10 cellular contexts compared by ENCODE assay signal in genomic region chr2:152099655-152100050, GRCh38. TPM values are rescaled to one million over a fixed set of nuclear protein-coding genes. Genes with fewer than 3 reads are reported as not detected.
DNase-seq lines count a peak whose midpoint lies in the region; ATAC-seq and TF ChIP-seq lines count a peak whose summit lies in the region.
"Had no signal": no experiment of that assay in that cellular context is flagged by ENCODE, and none has a peak within 500 bp of the region (broad histone marks: within the 10 kb centered on the region; RNA-seq: fewer than 3 reads in every experiment).

No MANE protein-coding gene starts in this region.

- no peak for TF ChIP-seq CTCF in Caco-2 (IDR thresholded peaks at IDR 0.05; ENCODE audit: insufficient read depth in 1 of 2, low read depth in 1 of 2, low read length in 1 of 2, severe bottlenecking in 1 of 2, unreplicated experiment in 1 of 2)
- no peak for TF ChIP-seq CTCF in NB4 (IDR thresholded peaks at IDR 0.05; ENCODE audit: low read depth, low read length)
- no peak for TF ChIP-seq CTCF in esophagus muscularis mucosa (IDR thresholded peaks at IDR 0.05)
- no peak for TF ChIP-seq CTCF in parathyroid adenoma (IDR thresholded peaks at IDR 0.05)
- TF ChIP-seq CTCF in uterus (IDR thresholded peaks at IDR 0.05): no peak

- no peaks in the 10 kb centered on the region for H3K36me3 ChIP-seq in Caco-2 (ENCODE audit: control insufficient read depth, insufficient read depth, low read length)
- H3K36me3 ChIP-seq in esophagus muscularis mucosa: no peaks in the 10 kb centered on the region
- no peaks in the 10 kb centered on the region for H3K36me3 ChIP-seq in parathyroid adenoma (ENCODE audit: control insufficient read depth, insufficient read depth, low read length)
- no peaks in the 10 kb centered on the region for H3K36me3 ChIP-seq in uterus
- H3K36me3 ChIP-seq: MG63 had no signal

- H3K4me3 ChIP-seq in Caco-2 (ENCODE audit: low read depth, low read length): peak overlapping the region; percentile 56
- H3K4me3 ChIP-seq in NB4 (ENCODE audit: low read depth, low read length): peak overlapping the region; percentile 67
- peak overlapping the region; percentile 60 to 79 (median 68) for H3K4me3 ChIP-seq in esophagus muscularis mucosa
- H3K4me3 ChIP-seq in parathyroid adenoma (ENCODE audit: low read depth, low read length): no peak overlapping the region
- peak overlapping the region in 1 of 2 donors; percentile 50 for H3K4me3 ChIP-seq in uterus

- peaks cover 4% of the 10 kb centered on the region; the same call in 1 of the 2 replicates for H3K27me3 ChIP-seq in Caco-2 (replicated peaks; ENCODE audit: control insufficient read depth, insufficient read depth, low read length)
- H3K27me3 ChIP-seq in esophagus muscularis mucosa: peaks cover 0 to 39% (median 8%) of the 10 kb centered on the region in 4 donors
- H3K27me3 ChIP-seq in parathyroid adenoma (ENCODE audit: control insufficient read depth, insufficient read depth, low read length): no peaks in the 10 kb centered on the region
- H3K27me3 ChIP-seq in uterus: peaks cover 0 to 3% of the 10 kb centered on the region in 2 donors

- peaks cover 14% of the 10 kb centered on the region for H3K4me1 Mint-ChIP-seq in Caco-2 (ENCODE audit: low read depth, unreplicated experiment)

- H3K9me3 ChIP-seq in Caco-2: no peaks in the 10 kb centered on the region
- no peaks in the 10 kb centered on the region for H3K9me3 ChIP-seq in esophagus muscularis mucosa
- no peaks in the 10 kb centered on the region for H3K9me3 ChIP-seq in parathyroid adenoma (ENCODE audit: control insufficient read depth, low read length)
- H3K9me3 ChIP-seq in uterus: no peaks in the 10 kb centered on the region
- H3K9me3 ChIP-seq: MG63 had no signal

- 43% methylated on average over 9 of the region's 9 CpGs for WGBS in esophagus muscularis mucosa

- intact Hi-C loops in Caco-2 (cut with micrococcal nuclease; ENCODE audit: unreplicated experiment): loop anchor here (5.0 kb wide), 2 partner anchors 62 to 73 kb away; no protein-coding TSS in a partner anchor
- intact Hi-C loops in esophagus muscularis mucosa (cut with DNase I): loop anchor here (5.0 kb wide), 1 partner anchor 62 kb away; no protein-coding TSS in a partner anchor
- intact Hi-C loops in uterus (cut with DNase I; ENCODE audit: low total_unique reads): no loop called here

- DNase-seq in Caco-2 (no peak), NB4 (ENCODE audit: low read depth) (no peak), esophagus muscularis mucosa (ENCODE audit: extremely low spot score) (no peak), uterus (no peak), putamen (ENCODE audit: low spot score) (no peak), iPS-NIHi7 (ENCODE audit: extremely low spot score) (no peak)
- DNase-seq: central memory CD4-positive, alpha-beta T cell; MG63 had no signal

- peak overlapping the region; percentile 80 for H2AFZ ChIP-seq in parathyroid adenoma

- H3K27me3 Mint-ChIP-seq in Caco-2 (ENCODE audit: insufficient read depth, unreplicated experiment): peaks cover 16% of the 10 kb centered on the region

- no peaks in the 10 kb centered on the region for H3K4me1 ChIP-seq in Caco-2
- H3K4me1 ChIP-seq in esophagus muscularis mucosa: peaks cover 17 to 34% (median 28%) of the 10 kb centered on the region in 4 donors
- H3K4me1 ChIP-seq in parathyroid adenoma: peaks cover 3% of the 10 kb centered on the region
- H3K4me1 ChIP-seq in uterus: no peaks in the 10 kb centered on the region

- no peaks in the 10 kb centered on the region for H3K36me3 Mint-ChIP-seq in Caco-2 (ENCODE audit: insufficient read depth, unreplicated experiment)

- H3K9ac ChIP-seq in parathyroid adenoma: no peak overlapping the region

- H3K27ac ChIP-seq in esophagus muscularis mucosa (replicated peaks in 1 of 4): no peak overlapping the region
- H3K27ac ChIP-seq in parathyroid adenoma: no peak overlapping the region
- no peak overlapping the region for H3K27ac ChIP-seq in uterus

- BruUV-seq in Caco-2 (replicated peaks; lab: Mats Ljungman, UMichigan): no TSS peak

- no peak for ATAC-seq in HG03432 (IDR thresholded peaks at IDR 0.05; ENCODE audit: unreplicated experiment)

- H3K9me3 Mint-ChIP-seq in Caco-2 (ENCODE audit: unreplicated experiment): no peaks in the 10 kb centered on the region

- H3K4me2 ChIP-seq in parathyroid adenoma (ENCODE audit: low read length): peak overlapping the region; percentile 64

- POLR2A ChIA-PET in Caco-2 (lab: Charles Lee): interaction anchor here (0.5 kb wide), 1 partner anchor 272 kb away, joined by 3 read pairs; no protein-coding TSS in a partner anchor

- no peaks in the 10 kb centered on the region for H3K79me2 ChIP-seq in parathyroid adenoma

- TF ChIP-seq EP300 in esophagus muscularis mucosa (IDR thresholded peaks at IDR 0.05): no peak

- H3K4me3 Mint-ChIP-seq in Caco-2 (ENCODE audit: unreplicated experiment): peak overlapping the region; percentile 74

- CTCF ChIA-PET in Caco-2 (lab: Charles Lee): interaction anchor here (0.6 kb wide), 1 partner anchor 81 kb away, joined by 3 read pairs; no protein-coding TSS in a partner anchor

- TF ChIP-seq POLR2A in NB4 (IDR thresholded peaks at IDR 0.05; ENCODE audit: extremely low read depth, insufficient read length): no peak
- no peak for TF ChIP-seq POLR2A in esophagus muscularis mucosa (IDR thresholded peaks at IDR 0.05; ENCODE audit: low read depth)
- no peak for TF ChIP-seq POLR2A in uterus (IDR thresholded peaks at IDR 0.05)

- no peak overlapping the region for H3K27ac Mint-ChIP-seq in Caco-2 (ENCODE audit: unreplicated experiment)

RNA-seq across cellular contexts. Expression of gene CACNB4, which starts 0.8 kb away (rescaled TPM):
- total RNA-seq in Caco-2 (2022) (1.00 and 1.0 TPM in 2 replicates), esophagus muscularis mucosa (1 to 10 TPM; 1.7 to 3.5 (median 2.3) TPM), uterus (10 to 100 TPM in 1 of 4 donors, 1 to 10 TPM in 2, under 1 TPM in 1; 0.26 to 14.0 (median 1.6) TPM)
